In the genomic region with DNA sequence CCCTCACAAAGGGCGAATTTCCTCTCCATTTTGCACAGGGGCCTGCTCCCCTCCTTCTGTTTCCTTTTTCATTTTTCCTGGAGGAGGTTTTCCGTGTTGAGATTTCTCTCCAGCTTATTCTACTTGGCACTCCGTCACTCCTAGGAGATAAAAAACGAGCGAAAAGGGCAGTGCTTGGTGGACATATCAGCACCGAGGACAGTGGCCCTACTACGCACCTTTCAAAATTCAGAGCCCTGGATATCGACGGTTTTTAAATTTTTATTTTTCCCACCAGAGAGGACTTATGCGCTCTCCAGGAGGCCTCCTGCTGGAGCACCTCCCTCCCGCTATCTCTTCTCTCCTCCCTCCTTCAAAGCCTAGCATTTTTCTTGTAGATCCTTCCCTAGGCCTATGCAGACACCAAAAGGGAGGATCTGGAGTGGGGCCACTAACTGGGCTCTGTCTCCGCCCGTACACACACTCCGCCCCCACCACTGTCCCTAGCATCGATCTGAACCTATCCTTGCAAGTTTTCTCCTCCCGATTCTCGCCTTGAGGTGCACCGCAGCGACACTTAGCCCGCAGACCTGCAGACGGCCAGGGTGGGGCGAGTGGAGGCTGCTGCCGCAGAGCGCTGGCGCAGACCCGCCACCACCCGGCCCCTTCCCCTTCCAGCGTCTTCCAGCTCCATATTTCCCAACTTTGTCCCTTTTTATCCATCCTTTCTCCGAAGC, we compare ENCODE assay signal across 21 cellular contexts. TPM values are rescaled to one million over a fixed set of nuclear protein-coding genes. Genes with fewer than 3 reads are reported as not detected.
DNase-seq lines count a peak whose midpoint lies in the region; ATAC-seq, FAIRE-seq and TF ChIP-seq lines count a peak whose summit lies in the region.
"Had no signal": no experiment of that assay in that cellular context is flagged by ENCODE, and none has a peak within 500 bp of the region (broad histone marks: within the 10 kb centered on the region; RNA-seq: fewer than 3 reads in every experiment).

No MANE protein-coding gene starts in this region.

- no peak overlapping the region for H3K4ac ChIP-seq in H9 (ENCODE audit: low read depth, low read length)
- H3K4ac ChIP-seq in neuronal stem cell (ENCODE audit: low read length): no peak overlapping the region

- ATAC-seq in K562: no peak
- ATAC-seq: A549 had no signal

- peaks cover 5% of the 10 kb centered on the region for H3K27me3 Mint-ChIP-seq in H9 (ENCODE audit: low read depth)

- no CpG with 5 or more reads among the region's 29 CpGs for WGBS in H9 (ENCODE audit: extremely low coverage, insufficient read length, low lambda C conversion rate)
- WGBS in K562 (ENCODE audit: insufficient coverage, low coverage, missing lambda C conversion rate): 55% methylated on average over 8 of the region's 29 CpGs
- no CpG with 5 or more reads among the region's 29 CpGs for WGBS in neuronal stem cell (ENCODE audit: extremely low coverage in 2 of 2, insufficient read length in 2 of 2, insufficient replicate concordance in 1 of 2), 2 donors

- no peak overlapping the region for H4K5ac ChIP-seq in H9 (ENCODE audit: insufficient read length, low read depth, low read length)

- intact Hi-C loops in K562 (cut with micrococcal nuclease): no loop called here
- intact Hi-C loops in posterior vena cava (cut with DNase I): loop anchor here in 1 of 2 donors (10.0 kb wide), 1 partner anchor 117 kb away; no protein-coding TSS in a partner anchor

- no peaks in the 10 kb centered on the region for H3K36me3 Mint-ChIP-seq in H9 (ENCODE audit: insufficient read depth in 1 of 3, low read depth in 3 of 3)

- no peak overlapping the region for H3K23ac ChIP-seq in H9 (ENCODE audit: insufficient read length, low read depth, low read length)
- H3K23ac ChIP-seq in neuronal stem cell (ENCODE audit: low read depth, low read length, poor library complexity): no peak overlapping the region

- H3K79me1 ChIP-seq in H9 (ENCODE audit: insufficient read depth, low read depth, low read length, poor library complexity, severe bottlenecking) (no peaks in the 10 kb centered on the region), neuronal stem cell (ENCODE audit: low read depth, low read length) (no peaks in the 10 kb centered on the region)

- no peak overlapping the region for H3K4me3 ChIP-seq in K562
- peak overlapping the region; percentile 37 for H3K4me3 ChIP-seq in iPS-18a (ENCODE audit: low read length)
- no peak overlapping the region for H3K4me3 ChIP-seq in neuronal stem cell (ENCODE audit: low read length in 2 of 2)
- H3K4me3 ChIP-seq in WERI-Rb-1 (ENCODE audit: low read depth, low read length): no peak overlapping the region
- H3K4me3 ChIP-seq: A549, SJSA1 had no signal

- no peaks in the 10 kb centered on the region for H3K23me2 ChIP-seq in H9 (ENCODE audit: insufficient read length, low read depth, low read length, poor library complexity, severe bottlenecking)

- no peaks in the 10 kb centered on the region for H4K20me1 ChIP-seq in H9 (ENCODE audit: control insufficient read depth, insufficient read depth, insufficient read length)
- H4K20me1 ChIP-seq in K562 (replicated peaks; ENCODE audit: control insufficient read depth, insufficient read depth, low read length): no peaks in the 10 kb centered on the region

- H2BK12ac ChIP-seq in H9 (ENCODE audit: insufficient read length, low read depth, low read length) (no peak overlapping the region), neuronal stem cell (ENCODE audit: low read length) (no peak overlapping the region)

- H3K4me1 Mint-ChIP-seq in H9: peaks cover 11 to 13% of the 10 kb centered on the region in 2 experiments; a peak in 3 of 4 replicates

- no peak overlapping the region for H3K27ac Mint-ChIP-seq in H9
- H3K27ac Mint-ChIP-seq: IgD-negative memory B cell had no signal

- peak overlapping the region; percentile 53 to 75 for H3K4me3 Mint-ChIP-seq in H9

- H2AFZ ChIP-seq in H9 (ENCODE audit: low read length) (no peak overlapping the region), K562 (ENCODE audit: low read depth, low read length) (no peak overlapping the region), neuronal stem cell (ENCODE audit: low read length) (peak overlapping the region; percentile 40)

- TF ChIP-seq RAD21 in K562 (CRISPR knock-in tag; conservative IDR thresholded peaks at IDR 0.05 in 1 of 2, IDR thresholded peaks at IDR 0.05 in 1 of 2): no peak

- no peak overlapping the region for H3K27ac ChIP-seq in H9 (ENCODE audit: insufficient read length, low read depth, low read length)
- H3K27ac ChIP-seq in K562 (ENCODE audit: extremely low read depth, low read depth, low read length): no peak overlapping the region
- H3K27ac ChIP-seq in iPS-18a (ENCODE audit: low read length): no peak overlapping the region
- no peak overlapping the region for H3K27ac ChIP-seq in neuronal stem cell (replicated peaks; ENCODE audit: low read length)
- no peak overlapping the region for H3K27ac ChIP-seq in WERI-Rb-1
- H3K27ac ChIP-seq: A549, C4-2B, RWPE1, SJSA1 had no signal

- H3K9me3 Mint-ChIP-seq in H9: peaks cover 0 to 44% of the 10 kb centered on the region in 2 experiments; a peak in 2 of 5 replicates
- H3K9me3 Mint-ChIP-seq: IgD-negative memory B cell had no signal

- POLR2A ChIA-PET in K562 (lab: Yijun Ruan, JAX): no interaction called here

- no peak overlapping the region for H4K8ac ChIP-seq in H9 (replicated peaks; ENCODE audit: insufficient read length, low read depth, low read length)
- H4K8ac ChIP-seq in neuronal stem cell (ENCODE audit: low read depth, low read length): no peak overlapping the region

- H3K14ac ChIP-seq in H9 (ENCODE audit: insufficient read depth, low read length) (no peak overlapping the region), neuronal stem cell (ENCODE audit: low read length) (no peak overlapping the region)

- DNase-seq in H9: peak; percentile 65
- DNase-seq in K562 (ENCODE audit: extremely low read depth in 1 of 4, low spot score in 3 of 4): no peak
- no peak for DNase-seq in neuronal stem cell (ENCODE audit: low spot score)
- no peak for DNase-seq in activated effector memory CD4-positive, alpha-beta T cell treated with Interleukin-2 at 50 U/mL for 16 hours
- no peak for DNase-seq in GOT3 (lab: John Stamatoyannopoulos, UW)
- no peak for DNase-seq in WERI-Rb-1
- no peak for DNase-seq in posterior vena cava (ENCODE audit: low spot score)
- DNase-seq: COR-L47; DMS153; MV-4-11; NCI-H1417 treated with DMSO at 0.1 percent for 48 hours; NCI-H2029; NCI-H2171 treated with DMSO at 0.1 percent for 48 hours; NCI-H526; NK-92 treated with Interleukin-12 subunit alpha and Interleukin-12 subunit beta, amount 100 ng/mL, for 24 hours had no signal

- no TSS peak for BruUV-seq in K562 (replicated peaks; lab: Mats Ljungman, UMichigan)

- in situ Hi-C loops in K562 (cut with MboI): no loop called here

- no peaks in the 10 kb centered on the region for H3K9me1 ChIP-seq in K562 (ENCODE audit: control insufficient read depth, insufficient read depth, low read length)

- no peak overlapping the region for H3T11ph ChIP-seq in H9 (ENCODE audit: low read length)

- H2BK120ac ChIP-seq in H9 (ENCODE audit: low read depth, low read length, poor library complexity, severe bottlenecking) (no peak overlapping the region), neuronal stem cell (ENCODE audit: low read depth, low read length) (no peak overlapping the region)

- TF ChIP-seq POLR2A in K562 (conservative IDR thresholded peaks at IDR 0.05): no peak

- CTCF ChIA-PET in K562 (lab: Yijun Ruan, JAX; ENCODE audit: low intra/inter-chr PET ratio): no interaction called here

- no peak overlapping the region for H2BK15ac ChIP-seq in H9 (ENCODE audit: low read depth, low read length)
- no peak overlapping the region for H2BK15ac ChIP-seq in neuronal stem cell (ENCODE audit: low read length)

- no peak overlapping the region for H3K9ac ChIP-seq in H9 (ENCODE audit: extremely low read depth, insufficient read length, low read length)
- no peak overlapping the region for H3K9ac ChIP-seq in K562 (ENCODE audit: insufficient read depth in 1 of 2, low read depth in 2 of 2, low read length in 2 of 2)
- H3K9ac ChIP-seq in iPS-18a (ENCODE audit: low read length): no peak overlapping the region
- H3K9ac ChIP-seq in neuronal stem cell (ENCODE audit: low read depth, low read length, poor library complexity): no peak overlapping the region

- H3K27me3 ChIP-seq in H9 (ENCODE audit: insufficient read depth, low read length): no peaks in the 10 kb centered on the region; the same call in 1 of the 2 replicates
- no peaks in the 10 kb centered on the region; a peak in 1 of 5 replicates for H3K27me3 ChIP-seq in K562 (ENCODE audit: control insufficient read depth in 2 of 2, insufficient read depth in 2 of 2, low read length in 2 of 2)
- peaks cover 16% of the 10 kb centered on the region for H3K27me3 ChIP-seq in iPS-18a (ENCODE audit: control insufficient read depth, insufficient read depth, low read length)
- H3K27me3 ChIP-seq in neuronal stem cell (ENCODE audit: control insufficient read depth in 3 of 3, insufficient read depth in 3 of 3, low read depth in 1 of 3, low read length in 3 of 3): peaks cover 0 to 3% (median 0%) of the 10 kb centered on the region in 3 experiments
- H3K27me3 ChIP-seq in WERI-Rb-1 (ENCODE audit: insufficient read depth, low read depth, severe bottlenecking): peaks cover 13% of the 10 kb centered on the region
- H3K27me3 ChIP-seq: SJSA1 had no signal

- H2BK5ac ChIP-seq in H9 (ENCODE audit: insufficient read length, low read length): no peak overlapping the region
- H2BK5ac ChIP-seq in neuronal stem cell (ENCODE audit: low read length): no peak overlapping the region

- H3K9me3 ChIP-seq in H9 (ENCODE audit: control insufficient read depth, low read depth, low read length): no peaks in the 10 kb centered on the region
- no peaks in the 10 kb centered on the region for H3K9me3 ChIP-seq in K562 (replicated peaks; ENCODE audit: control insufficient read depth, insufficient read depth, low read depth, low read length)
- no peaks in the 10 kb centered on the region for H3K9me3 ChIP-seq in iPS-18a (ENCODE audit: control insufficient read depth, low read depth, low read length)
- no peaks in the 10 kb centered on the region for H3K9me3 ChIP-seq in neuronal stem cell (replicated peaks in 1 of 2; ENCODE audit: control insufficient read depth in 2 of 2, insufficient read depth in 1 of 2, low read depth in 1 of 2, low read length in 2 of 2)
- no peaks in the 10 kb centered on the region for H3K9me3 ChIP-seq in WERI-Rb-1 (ENCODE audit: severe bottlenecking)
- H3K9me3 ChIP-seq: A549, SJSA1 had no signal

- no peak for FAIRE-seq in K562 (lab: Jason Lieb, UNC)
- FAIRE-seq: A549 had no signal

- no peak overlapping the region for H3K56ac ChIP-seq in H9 (ENCODE audit: insufficient read length, low read depth, low read length)

- H3K4me2 ChIP-seq in H9 (ENCODE audit: insufficient read depth, insufficient read length, low read length): peak overlapping the region; percentile 47
- no peak overlapping the region for H3K4me2 ChIP-seq in K562 (ENCODE audit: insufficient read depth, low read length)
- peak overlapping the region; percentile 45 for H3K4me2 ChIP-seq in neuronal stem cell (ENCODE audit: insufficient read depth, low read length, poor library complexity, severe bottlenecking)
- H3K4me2 ChIP-seq: A549 had no signal

- no peak for TF ChIP-seq EP300 in K562 (IDR thresholded peaks at IDR 0.05; ENCODE audit: low read length)

- H4K91ac ChIP-seq in H9 (ENCODE audit: insufficient read length, low read depth, low read length): no peak overlapping the region
- H4K91ac ChIP-seq in neuronal stem cell (ENCODE audit: low read depth, low read length, poor library complexity): no peak overlapping the region

- no peak overlapping the region for H2AK5ac ChIP-seq in H9 (ENCODE audit: insufficient read length, low read length)
- H2AK5ac ChIP-seq in neuronal stem cell (ENCODE audit: low read depth, low read length): no peak overlapping the region

- H3K18ac ChIP-seq in H9 (ENCODE audit: insufficient read length, low read depth, low read length) (no peak overlapping the region), neuronal stem cell (ENCODE audit: low read length) (no peak overlapping the region)

- H3K36me3 ChIP-seq in K562 (ENCODE audit: control insufficient read depth, insufficient read depth, low read length) (no peaks in the 10 kb centered on the region), iPS-18a (ENCODE audit: control insufficient read depth, low read depth, low read length) (no peaks in the 10 kb centered on the region), neuronal stem cell (replicated peaks in 1 of 2; ENCODE audit: control insufficient read depth in 2 of 2, insufficient read depth in 2 of 2, low read length in 2 of 2) (no peaks in the 10 kb centered on the region), WERI-Rb-1 (no peaks in the 10 kb centered on the region)
- H3K36me3 ChIP-seq: SJSA1 had no signal

- TF ChIP-seq CTCF in H9 (conservative IDR thresholded peaks at IDR 0.05) (no peak), K562 (IDR thresholded peaks at IDR 0.05 in 2 of 3, conservative IDR thresholded peaks at IDR 0.05 in 1 of 3; ENCODE audit: insufficient read depth in 2 of 3, low read depth in 1 of 3, low read length in 3 of 3) (no peak), WERI-Rb-1 (IDR thresholded peaks at IDR 0.05; ENCODE audit: low read depth, low read length) (no peak)

- no peaks in the 10 kb centered on the region for H3K79me2 ChIP-seq in H9 (ENCODE audit: insufficient read depth, low read length)
- no peaks in the 10 kb centered on the region for H3K79me2 ChIP-seq in K562 (ENCODE audit: control insufficient read depth, insufficient read depth, low read length)

- H2BK20ac ChIP-seq in H9 (ENCODE audit: low read depth, low read length, poor library complexity, severe bottlenecking): no peak overlapping the region

- H3K4me1 ChIP-seq in H9 (ENCODE audit: insufficient read depth, low read length): peaks cover 4% of the 10 kb centered on the region; the same call in 1 of the 2 replicates
- no peaks in the 10 kb centered on the region for H3K4me1 ChIP-seq in K562 (replicated peaks in 1 of 2; ENCODE audit: control insufficient read depth in 2 of 2, insufficient read depth in 2 of 2, low read length in 2 of 2)
- peaks cover 4% of the 10 kb centered on the region for H3K4me1 ChIP-seq in iPS-18a (ENCODE audit: control insufficient read depth, low read depth, low read length)
- no peaks in the 10 kb centered on the region for H3K4me1 ChIP-seq in neuronal stem cell (ENCODE audit: control insufficient read depth in 2 of 2, insufficient read depth in 1 of 2, low read depth in 1 of 2, low read length in 2 of 2)
- H3K4me1 ChIP-seq: A549, SJSA1 had no signal

RNA-seq across cellular contexts. Expression of a gene that starts 8.5 kb away (rescaled TPM):
- total RNA-seq in H9 (2021) (24.2 and 30.5 TPM in 2 replicates), K562 (2014; rRNA removed) (32.3 and 43.3 TPM in 2 replicates), K562 (2014; rRNA removed; fragmentation: Illumina TruSeq; extraction: Trizol) (69.6 and 74.1 TPM in 2 replicates), K562 (2015; rRNA removed; fragmentation: Illumina TruSeq; extraction: Trizol) (63.0 and 64.5 TPM in 2 replicates), K562 (2021) (16.2 and 19.5 TPM in 2 replicates), posterior vena cava (10 to 100 TPM; 45.8 to 54.6 TPM)
- 3.8 and 12.7 TPM in 2 replicates for total RNA-seq in K562 (2011; cell fraction: chromatin; rRNA removed; ENCODE audit: low replicate concordance)
- total RNA-seq in K562 (2011; cell fraction: nucleolus; rRNA removed): 3.2 and 3.8 TPM in 2 replicates
- 5.1 and 6.3 TPM in 2 replicates for total RNA-seq in K562 (2011; cell fraction: nucleoplasm; rRNA removed)
- polyA plus RNA-seq in K562 (2011; rRNA removed) (24.9 and 28.8 TPM in 2 replicates), K562 (2014; fragmentation: Illumina TruSeq; extraction: Trizol) (60.1 and 70.8 TPM in 2 replicates), K562 (2014; fragmentation: Nextera tagmentation; extraction: Ambion mirVana) (100 to 1,000 TPM in 1 of 2 experiments, 10 to 100 TPM in 1; 96.7 to 106 TPM), K562 (2014; rRNA removed) (67.1 and 83.4 TPM in 2 replicates)
- 2.0 and 10.5 TPM in 2 replicates for polyA plus RNA-seq in K562 (2011; cell fraction: cytosol; rRNA removed)
- polyA plus RNA-seq in K562 (2011; cell fraction: nucleus; rRNA removed): 3.4 and 6.7 TPM in 2 replicates
- polyA plus RNA-seq in K562 (2012): 52.1 and 69.8 TPM in 2 replicates
- polyA minus RNA-seq in K562 (2011; rRNA and poly(A)+ RNA removed): 8.9 and 9.9 TPM in 2 replicates
- 2.5 and 4.1 TPM in 2 replicates for polyA minus RNA-seq in K562 (2011; cell fraction: cytosol; rRNA and poly(A)+ RNA removed)
- 1.5 and 5.6 TPM in 2 replicates for polyA minus RNA-seq in K562 (2011; cell fraction: nucleus; rRNA and poly(A)+ RNA removed)
- polyA plus RNA-seq in neuronal stem cell (2013, experiment 1 of 2): 111 TPM
- polyA plus RNA-seq in neuronal stem cell (2013, experiment 2 of 2): 115 TPM

RNA-seq across cellular contexts. Expression of a gene that starts 17.8 kb away (rescaled TPM):
- total RNA-seq in H9 (2021) (2.7 and 3.1 TPM in 2 replicates), K562 (2014; rRNA removed) (not detected in 2 replicates), K562 (2014; rRNA removed; fragmentation: Illumina TruSeq; extraction: Trizol) (0.18 and 0.22 TPM in 2 replicates), K562 (2015; rRNA removed; fragmentation: Illumina TruSeq; extraction: Trizol) (0.15 TPM in 1 of 2 replicates, not detected in the other), K562 (2021) (0.13 TPM in 1 of 2 replicates, not detected in the other), posterior vena cava (10 to 100 TPM in 1 of 2 donors, 1 to 10 TPM in 1; 7.5 to 11.6 TPM)
- total RNA-seq in K562 (2011; cell fraction: chromatin; rRNA removed; ENCODE audit: low replicate concordance): not detected in 2 replicates
- not detected in 2 replicates for total RNA-seq in K562 (2011; cell fraction: nucleolus; rRNA removed)
- not detected in 2 replicates for total RNA-seq in K562 (2011; cell fraction: nucleoplasm; rRNA removed)
- polyA plus RNA-seq in K562 (2011; rRNA removed) (0.10 TPM in 1 of 2 replicates, not detected in the other), K562 (2014; fragmentation: Illumina TruSeq; extraction: Trizol) (0.26 TPM in 1 of 2 replicates, not detected in the other), K562 (2014; fragmentation: Nextera tagmentation; extraction: Ambion mirVana) (under 1 TPM; 0.07 to 0.34 TPM), K562 (2014; rRNA removed) (not detected in 2 replicates)
- polyA plus RNA-seq in K562 (2011; cell fraction: cytosol; rRNA removed): 0.09 TPM in 1 of 2 replicates, not detected in the other
- not detected in 2 replicates for polyA plus RNA-seq in K562 (2011; cell fraction: nucleus; rRNA removed)
- 0.08 and 0.53 TPM in 2 replicates for polyA plus RNA-seq in K562 (2012)
- not detected in 2 replicates for polyA minus RNA-seq in K562 (2011; rRNA and poly(A)+ RNA removed)
- polyA minus RNA-seq in K562 (2011; cell fraction: cytosol; rRNA and poly(A)+ RNA removed): not detected in 2 replicates
- polyA minus RNA-seq in K562 (2011; cell fraction: nucleus; rRNA and poly(A)+ RNA removed): not detected in 2 replicates
- 53.0 TPM for polyA plus RNA-seq in neuronal stem cell (2013, experiment 1 of 2)
- 54.3 TPM for polyA plus RNA-seq in neuronal stem cell (2013, experiment 2 of 2)
- total RNA-seq: SJSA1 had no signal
- polyA plus RNA-seq: A549, IgD-negative memory B cell had no signal

RNA-seq across cellular contexts. Expression of a gene that starts 28.5 kb away (rescaled TPM):
- 305 and 321 TPM in 2 replicates for total RNA-seq in H9 (2021)
- not detected in 2 replicates for total RNA-seq in K562 (2011; cell fraction: chromatin; rRNA removed; ENCODE audit: low replicate concordance)
- not detected in 2 replicates for total RNA-seq in K562 (2011; cell fraction: nucleolus; rRNA removed)
- not detected in 2 replicates for total RNA-seq in K562 (2011; cell fraction: nucleoplasm; rRNA removed)
- total RNA-seq in K562 (2014; rRNA removed): not detected in 2 replicates
- not detected in 2 replicates for total RNA-seq in K562 (2014; rRNA removed; fragmentation: Illumina TruSeq; extraction: Trizol)
- total RNA-seq in K562 (2015; rRNA removed; fragmentation: Illumina TruSeq; extraction: Trizol): not detected in 2 replicates
- total RNA-seq in K562 (2021): 0.47 and 0.58 TPM in 2 replicates
- not detected in 2 replicates for polyA plus RNA-seq in K562 (2011; rRNA removed)
- polyA plus RNA-seq in K562 (2011; cell fraction: cytosol; rRNA removed): 0.09 TPM in 1 of 2 replicates, not detected in the other
- polyA plus RNA-seq in K562 (2011; cell fraction: nucleus; rRNA removed): not detected in 2 replicates
- polyA plus RNA-seq in K562 (2012): not detected in 2 replicates
- polyA plus RNA-seq in K562 (2014; fragmentation: Illumina TruSeq; extraction: Trizol): not detected in 2 replicates
- not detected for polyA plus RNA-seq in K562 (2014; fragmentation: Nextera tagmentation; extraction: Ambion mirVana)
- polyA plus RNA-seq in K562 (2014; rRNA removed): 0.21 TPM in 1 of 2 replicates, not detected in the other
- polyA minus RNA-seq in K562 (2011; rRNA and poly(A)+ RNA removed): not detected in 2 replicates
- polyA minus RNA-seq in K562 (2011; cell fraction: cytosol; rRNA and poly(A)+ RNA removed): not detected in 2 replicates
- polyA minus RNA-seq in K562 (2011; cell fraction: nucleus; rRNA and poly(A)+ RNA removed): not detected in 2 replicates
- polyA plus RNA-seq in neuronal stem cell (2013, experiment 1 of 2): 358 TPM
- 360 TPM for polyA plus RNA-seq in neuronal stem cell (2013, experiment 2 of 2)
- total RNA-seq in posterior vena cava: 10 to 100 TPM; 45.2 to 85.3 TPM

RNA-seq across cellular contexts. Expression of a gene that starts 37.0 kb away (rescaled TPM):
- 29.6 and 34.2 TPM in 2 replicates for total RNA-seq in H9 (2021)
- total RNA-seq in K562 (2011; cell fraction: chromatin; rRNA removed; ENCODE audit: low replicate concordance): 4.2 and 8.2 TPM in 2 replicates
- total RNA-seq in K562 (2011; cell fraction: nucleolus; rRNA removed): 3.8 and 5.3 TPM in 2 replicates
- 8.6 and 9.6 TPM in 2 replicates for total RNA-seq in K562 (2011; cell fraction: nucleoplasm; rRNA removed)
- total RNA-seq in K562 (2014; rRNA removed): 12.0 and 13.1 TPM in 2 replicates
- total RNA-seq in K562 (2014; rRNA removed; fragmentation: Illumina TruSeq; extraction: Trizol): 9.3 and 11.1 TPM in 2 replicates
- 5.5 and 6.7 TPM in 2 replicates for total RNA-seq in K562 (2015; rRNA removed; fragmentation: Illumina TruSeq; extraction: Trizol)
- total RNA-seq in K562 (2021): 5.2 and 8.3 TPM in 2 replicates
- 5.4 and 8.5 TPM in 2 replicates for polyA plus RNA-seq in K562 (2011; rRNA removed)
- polyA plus RNA-seq in K562 (2011; cell fraction: cytosol; rRNA removed): 1.7 and 6.8 TPM in 2 replicates
- polyA plus RNA-seq in K562 (2011; cell fraction: nucleus; rRNA removed): 4.1 and 15.3 TPM in 2 replicates
- 10.1 and 92.4 TPM in 2 replicates for polyA plus RNA-seq in K562 (2012)
- 7.7 and 13.3 TPM in 2 replicates for polyA plus RNA-seq in K562 (2014; fragmentation: Illumina TruSeq; extraction: Trizol)
- polyA plus RNA-seq in K562 (2014; fragmentation: Nextera tagmentation; extraction: Ambion mirVana): 1 to 10 TPM; 8.3 to 8.9 TPM
- 13.3 and 18.0 TPM in 2 replicates for polyA plus RNA-seq in K562 (2014; rRNA removed)
- 1.9 and 6.6 TPM in 2 replicates for polyA minus RNA-seq in K562 (2011; rRNA and poly(A)+ RNA removed)
- polyA minus RNA-seq in K562 (2011; cell fraction: cytosol; rRNA and poly(A)+ RNA removed): 0.76 TPM in 1 of 2 replicates, not detected in the other
- 1.3 and 3.0 TPM in 2 replicates for polyA minus RNA-seq in K562 (2011; cell fraction: nucleus; rRNA and poly(A)+ RNA removed)
- polyA plus RNA-seq in neuronal stem cell (2013, experiment 1 of 2): 60.3 TPM
- 59.9 TPM for polyA plus RNA-seq in neuronal stem cell (2013, experiment 2 of 2)
- total RNA-seq in posterior vena cava: under 1 TPM in 1 of 2 donors, not detected in 1; 0.57 TPM
- total RNA-seq: SJSA1 had no signal

Comparison
In these comparisons a context has a peak if more than half of its experiments do, and no peak if none do; other contexts are left out.
1. RNA of a gene that starts 28.5 kb away (total RNA-seq): 305 to 321 TPM in H9 and 45.2 to 85.3 TPM in posterior vena cava; 0.47 to 0.58 TPM in K562; every median in the first group is over 10 times any median in the second.